Comparison of ENCODE assay signal across 1 cellular context in the genomic region with DNA sequence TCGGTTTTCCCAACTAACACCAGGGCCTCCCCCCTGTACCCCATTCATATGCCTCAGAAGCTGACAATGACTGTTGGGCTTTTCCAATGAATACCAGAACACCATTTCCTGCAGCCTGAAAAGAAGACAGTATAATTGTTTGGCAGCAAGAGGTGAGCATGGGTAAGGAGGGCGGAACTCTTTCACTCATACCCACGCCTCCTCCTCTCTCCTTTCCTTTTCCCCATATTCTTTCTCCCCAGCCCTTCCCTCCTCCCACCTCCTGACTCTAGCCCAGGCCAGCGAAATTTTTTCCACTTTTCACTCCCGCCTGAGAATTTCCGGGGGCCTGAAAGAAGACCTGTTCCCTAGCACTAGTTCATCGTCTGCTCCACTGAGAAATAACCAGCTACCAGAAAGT.
TF ChIP-seq lines count a peak whose summit lies in the region.

No MANE protein-coding gene starts in this region.

TF ChIP-seq in H1, 55 proteins besides CTCF, POLR2A, EP300 and RAD21:
- TF ChIP-seq, protein P1, sequence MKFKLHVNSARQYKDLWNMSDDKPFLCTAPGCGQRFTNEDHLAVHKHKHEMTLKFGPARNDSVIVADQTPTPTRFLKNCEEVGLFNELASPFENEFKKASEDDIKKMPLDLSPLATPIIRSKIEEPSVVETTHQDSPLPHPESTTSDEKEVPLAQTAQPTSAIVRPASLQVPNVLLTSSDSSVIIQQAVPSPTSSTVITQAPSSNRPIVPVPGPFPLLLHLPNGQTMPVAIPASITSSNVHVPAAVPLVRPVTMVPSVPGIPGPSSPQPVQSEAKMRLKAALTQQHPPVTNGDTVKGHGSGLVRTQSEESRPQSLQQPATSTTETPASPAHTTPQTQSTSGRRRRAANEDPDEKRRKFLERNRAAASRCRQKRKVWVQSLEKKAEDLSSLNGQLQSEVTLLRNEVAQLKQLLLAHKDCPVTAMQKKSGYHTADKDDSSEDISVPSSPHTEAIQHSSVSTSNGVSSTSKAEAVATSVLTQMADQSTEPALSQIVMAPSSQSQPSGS (IDR thresholded peaks at IDR 0.05; ENCODE audit: low read length) = no peak
- no peak for TF ChIP-seq JUND (IDR thresholded peaks at IDR 0.05; ENCODE audit: low read length)
- TF ChIP-seq USF2 (IDR thresholded peaks at IDR 0.05; ENCODE audit: low read length) = no peak
- no peak for TF ChIP-seq TBP (IDR thresholded peaks at IDR 0.05; ENCODE audit: low read depth, low read length)
- no peak for TF ChIP-seq RXRA (IDR thresholded peaks at IDR 0.05; ENCODE audit: insufficient read depth, low read depth, low read length)
- TF ChIP-seq CREB1 (IDR thresholded peaks at IDR 0.05) = no peak
- no peak for TF ChIP-seq SP4 (IDR thresholded peaks at IDR 0.05; ENCODE audit: low read length)
- TF ChIP-seq RBBP5 (IDR thresholded peaks at IDR 0.05; ENCODE audit: borderline replicate concordance, low read depth, low read length) = no peak
- TF ChIP-seq TAF1 (IDR thresholded peaks at IDR 0.05; ENCODE audit: low read depth, low read length) = no peak
- TF ChIP-seq JUN (IDR thresholded peaks at IDR 0.05; ENCODE audit: low read depth, low read length) = no peak
